In genomic region chr10:61901829-61902447, GRCh38 we compare ENCODE assay signal across 8 cellular contexts. TPM values are rescaled to one million over a fixed set of nuclear protein-coding genes. Genes with fewer than 3 reads are reported as not detected.
A peak's percentile ranks its signal among the peaks of the same experiment; 100 is the strongest.
DNase-seq lines count a peak whose midpoint lies in the region; ATAC-seq, FAIRE-seq and TF ChIP-seq lines count a peak whose summit lies in the region.

No MANE protein-coding gene starts in this region.

- BruUV-seq in HepG2 (replicated peaks; lab: Mats Ljungman, UMichigan) = TSS peak; percentile 59

- H3K4me1 ChIP-seq in ES-I3 (ENCODE audit: insufficient read depth, low read length) (peaks cover 17% of the 10 kb centered on the region), HepG2 (ENCODE audit: insufficient read depth, low read length) (peaks cover 62% of the 10 kb centered on the region), thymus (ENCODE audit: control insufficient read depth, insufficient read depth, low read length) (peaks cover 5% of the 10 kb centered on the region)

- intact Hi-C loops in HepG2 (cut with micrococcal nuclease; ENCODE audit: unreplicated experiment) = loop anchor here (1.0 to 5.0 kb wide), 4 partner anchors 65 to 365 kb away; partner anchors contain the start of gene RTKN2

- H4K20me1 ChIP-seq in HepG2 (ENCODE audit: insufficient read depth, low read length) = peaks cover 1% of the 10 kb centered on the region; the same call in 1 of the 2 replicates

- peak overlapping the region; percentile 78 for H3K4me2 ChIP-seq in HepG2 (ENCODE audit: low read depth, low read length)

- H3K36me3 ChIP-seq in ES-I3 (ENCODE audit: insufficient read depth, low read length) (no peaks in the 10 kb centered on the region), HepG2 (replicated peaks in 1 of 2; ENCODE audit: control insufficient read depth in 1 of 2, insufficient read depth in 2 of 2, low read length in 2 of 2) (no peaks in the 10 kb centered on the region), thymus (ENCODE audit: control insufficient read depth, insufficient read depth) (no peaks in the 10 kb centered on the region)

- POLR2A ChIA-PET in HepG2 (lab: Yijun Ruan, JAX) = interaction anchor here (0.8 to 2.1 kb wide), 9 partner anchors 35 to 367 kb away, joined by 3 to 12 read pairs (median 5); partner anchors contain the start of gene RTKN2

- peak overlapping the region; percentile 94 for H3K27ac ChIP-seq in caudate nucleus (ENCODE audit: low read depth, low read length)
- H3K27ac ChIP-seq in HepG2 (ENCODE audit: extremely low read length, insufficient read depth, low read length) = peak overlapping the region; percentile 94
- H3K27ac ChIP-seq in thymus (ENCODE audit: low read depth) = peak overlapping the region; percentile 99

- H3K4me3 ChIP-seq in HepG2 (replicated peaks in 1 of 3; ENCODE audit: insufficient read depth in 1 of 3, low read depth in 2 of 3, low read length in 3 of 3) = peak overlapping the region; percentile 93 to 96 (median 94)
- H3K4me3 ChIP-seq in thymus (ENCODE audit: low read length) = peak overlapping the region; percentile 91

- TF ChIP-seq CTCF in HepG2 (CRISPR knock-in tag; IDR thresholded peaks at IDR 0.05) = no peak

- ATAC-seq in HepG2 = peak; percentile 8; the same call in 2 of the 3 replicates
- ATAC-seq in GM18517 (IDR thresholded peaks at IDR 0.05; ENCODE audit: unreplicated experiment) = no peak

- TF ChIP-seq EP300 in HepG2 (IDR thresholded peaks at IDR 0.05; ENCODE audit: low read depth in 2 of 2, low read length in 2 of 2) = no peak
- TF ChIP-seq EP300 in HepG2 (CRISPR knock-in tag; IDR thresholded peaks at IDR 0.05; ENCODE audit: borderline replicate concordance) = no peak

- CTCF ChIA-PET in HepG2 (lab: Yijun Ruan, JAX; ENCODE audit: low intra/inter-chr PET ratio, low total read pairs) = no interaction called here

- WGBS in HepG2 (ENCODE audit: low lambda C conversion rate) = under 1% methylated on average over 14 of the region's 14 CpGs
- WGBS in thymus = under 1% methylated on average over 14 of the region's 14 CpGs

- DNase-seq in NCI-H146 treated with DMSO at 0.1 percent for 48 hours (lab: John Stamatoyannopoulos, UW; ENCODE audit: unreplicated experiment) = peak; percentile 42
- peak in 19 of 61 donors; percentile 5 to 77 (median 61) for DNase-seq in caudate nucleus (lab: John Stamatoyannopoulos, UW)
- DNase-seq in HepG2 (ENCODE audit: low spot score) = no peak
- DNase-seq in KG1 (lab: John Stamatoyannopoulos, UW) = no peak
- DNase-seq in GDM1 (lab: John Stamatoyannopoulos, UW) = no peak

- in situ Hi-C loops in HepG2 (cut with HindIII; ENCODE audit: extremely low pct_ligation_motif_present, low pct_unique_long_range_greater_than_20kb) = loop anchor here (5.0 to 10.0 kb wide), 3 partner anchors 145 to 353 kb away; no protein-coding TSS in a partner anchor

- H3K9ac ChIP-seq in ES-I3 (ENCODE audit: low read depth, low read length) = peak overlapping the region; percentile 59
- peak overlapping the region; percentile 96 for H3K9ac ChIP-seq in HepG2 (ENCODE audit: insufficient read depth, low read depth, low read length)

- no peak for FAIRE-seq in HepG2 (lab: Jason Lieb, UNC)

- H3K27me3 ChIP-seq in HepG2 (ENCODE audit: control insufficient read depth in 1 of 2, insufficient read depth in 2 of 2, low read length in 2 of 2) (no peaks in the 10 kb centered on the region; a peak in 1 of 5 replicates), thymus (ENCODE audit: control insufficient read depth, insufficient read depth) (no peaks in the 10 kb centered on the region)

- no peak overlapping the region for H2AFZ ChIP-seq in HepG2 (ENCODE audit: low read length)

- no peak for TF ChIP-seq POLR2A in HepG2 (IDR thresholded peaks at IDR 0.05; ENCODE audit: insufficient read depth in 1 of 2, low read depth in 2 of 2, low read length in 2 of 2)

- H3K9me3 ChIP-seq in ES-I3 (ENCODE audit: control insufficient read depth, insufficient read depth, low read length) (no peaks in the 10 kb centered on the region), HepG2 (ENCODE audit: low read length) (no peaks in the 10 kb centered on the region), thymus (ENCODE audit: control insufficient read depth) (no peaks in the 10 kb centered on the region)

- peaks cover 52% of the 10 kb centered on the region for H3K79me2 ChIP-seq in HepG2 (ENCODE audit: insufficient read depth, low read length)

- no peak for TF ChIP-seq RAD21 in HepG2 (CRISPR knock-in tag; IDR thresholded peaks at IDR 0.05)

TF ChIP-seq in HepG2, 621 proteins besides CTCF, POLR2A, EP300 and RAD21 (continues in another document):
- TF ChIP-seq KDM5A (IDR thresholded peaks at IDR 0.05; ENCODE audit: borderline replicate concordance, low read length) (0 out of 2 replicates have a peak, but pooled peaks have one; percentile 4), AKNA (CRISPR knock-in tag; IDR thresholded peaks at IDR 0.05; ENCODE audit: borderline replicate concordance) (no peak), TFAP4 (IDR thresholded peaks at IDR 0.05; ENCODE audit: borderline replicate concordance, low read depth) (peak; percentile 59; the same call in 1 of the 2 replicates), RBFOX2 (IDR thresholded peaks at IDR 0.05; ENCODE audit: low read depth, low read length) (0 out of 2 replicates have a peak, but pooled peaks have one; percentile 24), NFYB (CRISPR knock-in tag; IDR thresholded peaks at IDR 0.05) (no peak), ATM (IDR thresholded peaks at IDR 0.05; ENCODE audit: borderline replicate concordance) (no peak), HOXA3 (CRISPR knock-in tag; IDR thresholded peaks at IDR 0.05) (no peak)

RNA-seq across cellular contexts. Expression of gene ARID5B, which starts 0.4 kb away (rescaled TPM):
- 6.2 and 7.9 TPM in 2 replicates for total RNA-seq in HepG2 (2016; rRNA removed; fragmentation: Illumina TruSeq; extraction: Trizol)
- total RNA-seq in HepG2 (2016; cell fraction: cytosol; rRNA removed; fragmentation: Illumina TruSeq; extraction: Trizol; ENCODE audit: low read depth) = 0.51 and 1.4 TPM in 2 replicates
- total RNA-seq in HepG2 (2016; cell fraction: insoluble cytoplasmic fraction; rRNA removed; fragmentation: Illumina TruSeq; extraction: Trizol) = 6.4 and 7.4 TPM in 2 replicates
- total RNA-seq in HepG2 (2016; cell fraction: membrane; rRNA removed; fragmentation: Illumina TruSeq; extraction: Trizol) = 2.4 and 2.6 TPM in 2 replicates
- 14.1 and 15.4 TPM in 2 replicates for total RNA-seq in HepG2 (2016; cell fraction: nucleus; rRNA removed; fragmentation: Illumina TruSeq; extraction: Trizol)
- polyA plus RNA-seq in HepG2 (2011; rRNA removed) = 14.5 and 21.1 TPM in 2 replicates
- 10.9 and 13.9 TPM in 2 replicates for polyA plus RNA-seq in HepG2 (2011; cell fraction: cytosol; rRNA removed)
- 14.6 and 21.9 TPM in 2 replicates for polyA plus RNA-seq in HepG2 (2011; cell fraction: nucleus; rRNA removed)
- polyA plus RNA-seq in HepG2 (2012) = 14.5 and 16.7 TPM in 2 replicates
- 0.14 and 0.15 TPM in 2 replicates for polyA plus RNA-seq in HepG2 (2016; cell fraction: cytosol; fragmentation: Illumina TruSeq; extraction: Trizol; ENCODE audit: low read depth)
- polyA plus RNA-seq in HepG2 (2016; cell fraction: insoluble cytoplasmic fraction; fragmentation: Illumina TruSeq; extraction: Trizol; ENCODE audit: low read depth) = 4.7 and 5.3 TPM in 2 replicates
- 0.54 and 0.63 TPM in 2 replicates for polyA plus RNA-seq in HepG2 (2016; cell fraction: membrane; fragmentation: Illumina TruSeq; extraction: Trizol; ENCODE audit: low read depth)
- polyA plus RNA-seq in HepG2 (2016; cell fraction: nucleus; fragmentation: Illumina TruSeq; extraction: Trizol; ENCODE audit: insufficient read depth, low read depth) = 6.4 and 7.2 TPM in 2 replicates
- 50.5 and 55.3 TPM in 2 replicates for polyA minus RNA-seq in HepG2 (2011; rRNA and poly(A)+ RNA removed; ENCODE audit: low replicate concordance)
- polyA minus RNA-seq in HepG2 (2011; cell fraction: cytosol; rRNA and poly(A)+ RNA removed) = 30.8 and 33.9 TPM in 2 replicates
- polyA minus RNA-seq in HepG2 (2011; cell fraction: nucleus; rRNA and poly(A)+ RNA removed) = 111 and 117 TPM in 2 replicates
- 11.3 TPM for polyA plus RNA-seq in thymus
